In genomic region chr7:43460733-43461348, GRCh38 we compare ENCODE assay signal across 1 cellular context.
TF ChIP-seq lines count a peak whose summit lies in the region.

No MANE protein-coding gene starts in this region.

TF ChIP-seq in H1, 55 proteins besides CTCF, POLR2A, EP300 and RAD21 (continued from another document):
- TF ChIP-seq USF2 (IDR thresholded peaks at IDR 0.05; ENCODE audit: low read length): no peak
- TF ChIP-seq CHD1 (IDR thresholded peaks at IDR 0.05; ENCODE audit: low read depth, low read length): no peak
- no peak for TF ChIP-seq RBBP5 (IDR thresholded peaks at IDR 0.05; ENCODE audit: borderline replicate concordance, low read depth, low read length)
- no peak for TF ChIP-seq POLR2AphosphoS5 (IDR thresholded peaks at IDR 0.05; ENCODE audit: low read depth, low read length)
- TF ChIP-seq PHF8 (conservative IDR thresholded peaks at IDR 0.05; ENCODE audit: low read depth, low read length): no peak
- no peak for TF ChIP-seq CBX5 (IDR thresholded peaks at IDR 0.05; ENCODE audit: low read depth, low read length)
